Comparison of ENCODE assay signal across 9 cellular contexts in genomic region chr9:38016375-38017120, GRCh38. TPM values are rescaled to one million over a fixed set of nuclear protein-coding genes. Genes with fewer than 3 reads are reported as not detected.
DNase-seq lines count a peak whose midpoint lies in the region; ATAC-seq and TF ChIP-seq lines count a peak whose summit lies in the region.
"Had no signal": no experiment of that assay in that cellular context is flagged by ENCODE, and none has a peak within 500 bp of the region (broad histone marks: within the 10 kb centered on the region; RNA-seq: fewer than 3 reads in every experiment).

No MANE protein-coding gene starts in this region.

- H3K18ac ChIP-seq in H9 (ENCODE audit: insufficient read length, low read depth, low read length), result peak overlapping the region; percentile 91

- no peaks in the 10 kb centered on the region for H3K23me2 ChIP-seq in H9 (ENCODE audit: insufficient read length, low read depth, low read length, poor library complexity, severe bottlenecking)

- TSS peak; percentile 45 for BruUV-seq in mammary epithelial cell (replicated peaks; lab: Mats Ljungman, UMichigan)

- ATAC-seq in HG02884 (IDR thresholded peaks at IDR 0.05; ENCODE audit: unreplicated experiment), result no peak

- H3K56ac ChIP-seq in H9 (ENCODE audit: insufficient read length, low read depth, low read length), result no peak overlapping the region

- no peak overlapping the region for H3K23ac ChIP-seq in H9 (ENCODE audit: insufficient read length, low read depth, low read length)

- no peaks in the 10 kb centered on the region for H3K27me3 Mint-ChIP-seq in H9 (ENCODE audit: low read depth)

- H3K27me3 ChIP-seq in H9 (ENCODE audit: insufficient read depth, low read length) (no peaks in the 10 kb centered on the region), mammary epithelial cell (ENCODE audit: insufficient read depth, low read length) (no peaks in the 10 kb centered on the region), smooth muscle cell (ENCODE audit: low read depth) (no peaks in the 10 kb centered on the region)

- WGBS in H9 (ENCODE audit: extremely low coverage, insufficient read length, low lambda C conversion rate), result no CpG with 5 or more reads among the region's 11 CpGs
- WGBS in mammary epithelial cell (ENCODE audit: low coverage, missing lambda C conversion rate), result 28% methylated on average over 11 of the region's 11 CpGs
- WGBS in smooth muscle cell (ENCODE audit: low lambda C conversion rate), result 38% methylated on average over 11 of the region's 11 CpGs

- peaks cover 88% of the 10 kb centered on the region in 2 experiments for H3K4me1 Mint-ChIP-seq in H9

- peaks cover 27% of the 10 kb centered on the region for H3K4me1 ChIP-seq in H9 (ENCODE audit: insufficient read depth, low read length)
- peaks cover 54% of the 10 kb centered on the region for H3K4me1 ChIP-seq in mammary epithelial cell (ENCODE audit: insufficient read depth, low read length)
- H3K4me1 ChIP-seq in smooth muscle cell (ENCODE audit: low read depth), result peaks cover 50% of the 10 kb centered on the region

- H3K4me3 ChIP-seq in mammary epithelial cell (replicated peaks in 1 of 3; ENCODE audit: insufficient read depth in 1 of 3, low read depth in 2 of 3, low read length in 3 of 3) (no peak overlapping the region), smooth muscle cell (no peak overlapping the region)

- peak overlapping the region; percentile 87 for H4K91ac ChIP-seq in H9 (ENCODE audit: insufficient read length, low read depth, low read length)

- no peak for DNase-seq in H9
- DNase-seq in mammary epithelial cell, result peak; percentile 35
- peak; percentile 83 for DNase-seq in iris pigment epithelial cell (ENCODE audit: low read depth)
- no peak for DNase-seq in smooth muscle cell (lab: John Stamatoyannopoulos, UW; ENCODE audit: unreplicated experiment)
- DNase-seq in iPS-NIHi11 (ENCODE audit: low spot score), result no peak
- no peak for DNase-seq in NCI-H146 treated with DMSO at 0.1 percent for 48 hours (lab: John Stamatoyannopoulos, UW; ENCODE audit: unreplicated experiment)
- no peak for DNase-seq in NCI-H2081 treated with DMSO at 0.1 percent for 48 hours (lab: John Stamatoyannopoulos, UW)
- DNase-seq: GOT3 had no signal

- H4K5ac ChIP-seq in H9 (ENCODE audit: insufficient read length, low read depth, low read length), result peak overlapping the region; percentile 39

- H3K27ac Mint-ChIP-seq in H9, result peak overlapping the region; percentile 97 to 99 (median 98)

- peak overlapping the region; percentile 95 for H2BK12ac ChIP-seq in H9 (ENCODE audit: insufficient read length, low read depth, low read length)

- peak overlapping the region; percentile 94 for H2BK20ac ChIP-seq in H9 (ENCODE audit: low read depth, low read length, poor library complexity, severe bottlenecking)

- peak overlapping the region; percentile 5 for H2BK5ac ChIP-seq in H9 (ENCODE audit: insufficient read length, low read length)

- H2BK15ac ChIP-seq in H9 (ENCODE audit: low read depth, low read length), result no peak overlapping the region; the same call in 1 of the 2 replicates

- peaks cover 9% of the 10 kb centered on the region for H3F3A ChIP-seq in smooth muscle cell (ENCODE audit: low read depth)

- peak overlapping the region; percentile 63 for H3K4ac ChIP-seq in H9 (ENCODE audit: low read depth, low read length)

- H2BK120ac ChIP-seq in H9 (ENCODE audit: low read depth, low read length, poor library complexity, severe bottlenecking), result peak overlapping the region; percentile 49

- intact Hi-C loops in mammary epithelial cell (cut with micrococcal nuclease), result loop anchor here (1.0 to 5.0 kb wide), 10 partner anchors 10 to 346 kb away; no protein-coding TSS in a partner anchor

- H3K9me3 ChIP-seq in H9 (ENCODE audit: control insufficient read depth, low read depth, low read length) (no peaks in the 10 kb centered on the region), mammary epithelial cell (replicated peaks; ENCODE audit: insufficient read depth, low read length) (no peaks in the 10 kb centered on the region), smooth muscle cell (replicated peaks; ENCODE audit: low read depth) (no peaks in the 10 kb centered on the region)

- in situ Hi-C loops in mammary epithelial cell (cut with MboI; ENCODE audit: low sequenced_read_pairs in 2 of 2), result no loop called here

- H3K4me3 Mint-ChIP-seq in H9, result peak overlapping the region; percentile 39 to 65

- H3K4me2 ChIP-seq in H9 (ENCODE audit: insufficient read depth, insufficient read length, low read length) (peak overlapping the region; percentile 35), mammary epithelial cell (ENCODE audit: insufficient read depth, low read depth, low read length) (peak overlapping the region; percentile 56), smooth muscle cell (peak overlapping the region; percentile 71)

- CTCF ChIA-PET in mammary epithelial cell (lab: Charles Lee; ENCODE audit: low non-redundant PET), result interaction anchor here (0.5 to 1.9 kb wide), 4 partner anchors 8 to 105 kb away, joined by 3 to 7 read pairs (median 4); no protein-coding TSS in a partner anchor

- no peak overlapping the region for H3K9ac ChIP-seq in H9 (ENCODE audit: extremely low read depth, insufficient read length, low read length)
- H3K9ac ChIP-seq in mammary epithelial cell (ENCODE audit: insufficient read depth, low read length), result peak overlapping the region; percentile 11
- peak overlapping the region; percentile 82 for H3K9ac ChIP-seq in smooth muscle cell (ENCODE audit: low read depth)

- H2AFZ ChIP-seq in H9 (ENCODE audit: low read length) (no peak overlapping the region), mammary epithelial cell (ENCODE audit: low read depth, low read length) (no peak overlapping the region), smooth muscle cell (ENCODE audit: low read depth) (no peak overlapping the region)

- no peaks in the 10 kb centered on the region; the same call in 1 of the 2 replicates for H3K79me2 ChIP-seq in H9 (ENCODE audit: insufficient read depth, low read length)
- peaks cover 83% of the 10 kb centered on the region for H3K79me2 ChIP-seq in mammary epithelial cell (ENCODE audit: insufficient read depth, low read length)
- H3K79me2 ChIP-seq in smooth muscle cell (ENCODE audit: low read depth), result peaks cover 48% of the 10 kb centered on the region

- H3K79me1 ChIP-seq in H9 (ENCODE audit: insufficient read depth, low read depth, low read length, poor library complexity, severe bottlenecking), result no peaks in the 10 kb centered on the region

- H2AK5ac ChIP-seq in H9 (ENCODE audit: insufficient read length, low read length), result no peak overlapping the region

- no peak overlapping the region for H4K8ac ChIP-seq in H9 (replicated peaks; ENCODE audit: insufficient read length, low read depth, low read length)

- H4K20me1 ChIP-seq in H9 (ENCODE audit: control insufficient read depth, insufficient read depth, insufficient read length), result no peaks in the 10 kb centered on the region
- no peaks in the 10 kb centered on the region for H4K20me1 ChIP-seq in mammary epithelial cell (ENCODE audit: insufficient read depth, low read length)
- peaks cover 3% of the 10 kb centered on the region for H4K20me1 ChIP-seq in smooth muscle cell (ENCODE audit: low read depth)

- H3K36me3 Mint-ChIP-seq in H9 (ENCODE audit: insufficient read depth in 1 of 3, low read depth in 3 of 3), result peaks cover 2 to 20% (median 19%) of the 10 kb centered on the region in 3 experiments; a peak in 6 of 7 replicates

- H3K9me3 Mint-ChIP-seq in H9, result no peaks in the 10 kb centered on the region; a peak in 1 of 5 replicates

- TF ChIP-seq CTCF in H9 (conservative IDR thresholded peaks at IDR 0.05) (no peak), mammary epithelial cell (conservative IDR thresholded peaks at IDR 0.05 in 1 of 2, IDR thresholded peaks at IDR 0.05 in 1 of 2; ENCODE audit: extremely low read depth in 1 of 2, insufficient read depth in 1 of 2, low read depth in 1 of 2, low read length in 2 of 2) (no peak), smooth muscle cell (IDR thresholded peaks at IDR 0.05; ENCODE audit: borderline replicate concordance, insufficient read depth, poor library complexity, severe bottlenecking) (no peak)

- H3K36me3 ChIP-seq in mammary epithelial cell (ENCODE audit: insufficient read depth, low read length) (peaks cover 1% of the 10 kb centered on the region), smooth muscle cell (ENCODE audit: low read depth) (no peaks in the 10 kb centered on the region)

- dilution Hi-C loops in mammary epithelial cell (cut with HindIII; ENCODE audit: low sequenced_read_pairs), result no loop called here

- peak overlapping the region; percentile 46 for H3T11ph ChIP-seq in H9 (ENCODE audit: low read length)

- H3K27ac ChIP-seq in H9 (ENCODE audit: insufficient read length, low read depth, low read length) (peak overlapping the region; percentile 19), mammary epithelial cell (ENCODE audit: insufficient read depth, low read depth, low read length) (peak overlapping the region; percentile 44), smooth muscle cell (ENCODE audit: low read depth) (peak overlapping the region; percentile 90)

- peak overlapping the region; percentile 80 for H3K14ac ChIP-seq in H9 (ENCODE audit: insufficient read depth, low read length)

RNA-seq across cellular contexts. Expression of gene SHB, which starts 52.5 kb away (rescaled TPM):
- total RNA-seq in H9 (2021) (13.8 and 14.6 TPM in 2 replicates), mammary epithelial cell (10 to 100 TPM; 30.5 to 31.5 TPM), smooth muscle cell (14.3 and 16.4 TPM in 2 replicates)
- polyA plus RNA-seq in mammary epithelial cell (14.9 TPM), smooth muscle cell (32.4 and 35.0 TPM in 2 replicates)
- polyA minus RNA-seq in mammary epithelial cell, result 16.7 TPM

Comparison
In these comparisons a context has a peak if more than half of its experiments do, and no peak if none do; other contexts are left out.
1. DNase-seq: peak in mammary epithelial cell (single experiment) and iris pigment epithelial cell (single experiment); none in H9 (single experiment), smooth muscle cell (single experiment), iPS-NIHi11 (single experiment), NCI-H146 treated with DMSO at 0.1 percent for 48 hours (single experiment) and NCI-H2081 treated with DMSO at 0.1 percent for 48 hours (single experiment).
2. H3K27ac ChIP-seq: peak in every context shown above with its lines; median percentile 90 in smooth muscle cell; 44 in mammary epithelial cell; 19 in H9.
3. Peak in every context shown above with its lines, with median percentiles within 50 percentile points of each other: H3K4me2 ChIP-seq.